In the genomic region with DNA sequence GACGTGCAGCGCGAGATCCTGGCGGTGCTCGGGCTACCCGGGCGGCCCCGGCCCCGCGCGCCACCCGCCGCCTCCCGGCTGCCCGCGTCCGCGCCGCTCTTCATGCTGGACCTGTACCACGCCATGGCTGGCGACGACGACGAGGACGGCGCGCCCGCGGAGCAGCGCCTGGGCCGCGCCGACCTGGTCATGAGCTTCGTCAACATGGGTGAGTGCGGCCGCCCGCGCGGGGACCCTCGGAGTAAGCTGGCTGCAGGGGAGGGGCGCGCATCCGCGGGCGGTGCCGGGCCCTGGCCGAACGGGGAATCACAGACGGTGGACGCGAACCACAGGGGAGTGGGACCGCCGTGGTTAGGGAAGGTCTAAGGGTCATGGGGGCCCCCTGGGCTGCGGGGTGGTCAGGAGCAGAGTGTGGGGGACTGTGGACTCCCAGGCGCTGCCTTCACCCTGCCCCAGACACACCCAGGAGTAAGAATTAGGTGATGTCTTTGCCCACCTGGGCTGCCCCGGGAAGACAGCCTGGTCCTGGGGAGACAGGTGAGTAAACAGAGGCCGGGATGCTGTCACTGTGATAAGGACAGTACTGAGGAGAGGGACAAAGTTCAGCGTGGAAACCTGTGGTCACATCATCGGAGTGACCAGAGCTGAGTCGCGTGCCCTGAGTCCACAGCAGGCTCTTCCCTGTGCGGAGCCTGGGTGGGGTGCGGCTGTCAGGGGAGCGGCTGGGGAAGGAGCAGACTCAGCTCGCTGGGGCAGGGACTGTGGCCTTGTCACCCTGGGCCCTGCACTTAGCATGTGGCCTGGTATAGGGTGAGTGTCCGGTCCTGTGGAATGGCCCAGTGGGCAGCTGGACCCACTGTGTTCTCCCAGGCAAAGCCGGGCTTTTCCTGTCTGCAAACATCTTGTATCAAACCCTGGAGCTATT, we compare ENCODE assay signal across 11 cellular contexts. TPM values are rescaled to one million over a fixed set of nuclear protein-coding genes. Genes with fewer than 3 reads are reported as not detected.
DNase-seq lines count a peak whose midpoint lies in the region; ATAC-seq and TF ChIP-seq lines count a peak whose summit lies in the region.
"Not testable (repeated sequence)": the region's sequence is repeated elsewhere in the genome, so short reads cannot be mapped to it uniquely, and the experiment has no call there.
"Had no signal": no experiment of that assay in that cellular context is flagged by ENCODE, and none has a peak within 500 bp of the region (broad histone marks: within the 10 kb centered on the region; RNA-seq: fewer than 3 reads in every experiment).

No MANE protein-coding gene starts in this region.

- not testable (repeated sequence) for H3K27ac ChIP-seq in BLaER1 treated with 17β-estradiol and CSF1 and Interleukin-3, amounts not matched to agents 10 nM and 100 nM; HCT116 (ENCODE audit: low read depth, low read length); RWPE2 (ENCODE audit: poor library complexity, severe bottlenecking)

- BruUV-seq in HCT116 (replicated peaks; lab: Mats Ljungman, UMichigan) = TSS peak; percentile 21

- not testable (repeated sequence) for H3K9me3 Mint-ChIP-seq in activated T-cell treated with anti-CD3 and anti-CD28 coated beads, Interleukin-2, amount 50 U/mL, for 4 hours; central memory CD8-positive, alpha-beta T cell; nephron progenitor cell; stimulated activated naive CD8-positive, alpha-beta T cell treated with anti-CD3 and anti-CD28 coated beads, Interleukin-15, amount 100 ng/mL, for 72 hours

- peaks cover 22% of the 10 kb centered on the region for H3K27me3 Mint-ChIP-seq in activated T-cell treated with anti-CD3 and anti-CD28 coated beads, Interleukin-2, amount 50 U/mL, for 4 hours (ENCODE audit: low read depth)
- H3K27me3 Mint-ChIP-seq in central memory CD8-positive, alpha-beta T cell = peaks cover 22% of the 10 kb centered on the region
- H3K27me3 Mint-ChIP-seq in nephron progenitor cell (ENCODE audit: low read depth, poor library complexity) = peaks cover 66% of the 10 kb centered on the region
- peaks cover 57% of the 10 kb centered on the region for H3K27me3 Mint-ChIP-seq in stimulated activated naive CD8-positive, alpha-beta T cell treated with anti-CD3 and anti-CD28 coated beads, Interleukin-15, amount 100 ng/mL, for 72 hours

- intact Hi-C loops in HCT116 (cut with micrococcal nuclease) = not testable (repeated sequence)

- H3K36me3 Mint-ChIP-seq in activated T-cell treated with anti-CD3 and anti-CD28 coated beads, Interleukin-2, amount 50 U/mL, for 4 hours (ENCODE audit: insufficient read depth); central memory CD8-positive, alpha-beta T cell (ENCODE audit: insufficient read depth); nephron progenitor cell (ENCODE audit: low read depth): not testable (repeated sequence)

- RAD21 ChIA-PET in HCT116 (lab: Charles Lee; ENCODE audit: low non-redundant PET in 1 of 2, low total read pairs in 2 of 2, uncharacterized antibody in 2 of 2, unreplicated experiment in 2 of 2) = not testable (repeated sequence)

- not testable (repeated sequence) for H3K9me2 ChIP-seq in HCT116 (ENCODE audit: insufficient read depth)

- not testable (repeated sequence) for H2AFZ ChIP-seq in HCT116 (ENCODE audit: low read depth, low read length, poor library complexity, severe bottlenecking)

- TF ChIP-seq POLR2A in HCT116 (IDR thresholded peaks at IDR 0.05; ENCODE audit: borderline replicate concordance, extremely low read depth, insufficient read depth, insufficient read length) = not testable (repeated sequence)

- H3K4me1 Mint-ChIP-seq in activated T-cell treated with anti-CD3 and anti-CD28 coated beads, Interleukin-2, amount 50 U/mL, for 4 hours (ENCODE audit: low read depth); central memory CD8-positive, alpha-beta T cell; nephron progenitor cell: not testable (repeated sequence)
- H3K4me1 Mint-ChIP-seq in stimulated activated naive CD8-positive, alpha-beta T cell treated with anti-CD3 and anti-CD28 coated beads, Interleukin-15, amount 100 ng/mL, for 72 hours = peaks cover 24% of the 10 kb centered on the region

- peaks cover 38 to 45% (median 42%) of the 10 kb centered on the region in 11 experiments for H3K27me3 ChIP-seq in BLaER1 treated with 17β-estradiol and CSF1 and Interleukin-3, amounts not matched to agents 10 nM and 100 nM
- not testable (repeated sequence) for H3K27me3 ChIP-seq in HCT116 (ENCODE audit: insufficient read depth, low read length); RWPE2 (ENCODE audit: insufficient read depth, poor library complexity, severe bottlenecking)

- peaks cover 0 to 55% (median 25%) of the 10 kb centered on the region in 11 experiments; a peak in 18 of 22 replicates for H4K20me1 ChIP-seq in BLaER1 treated with 17β-estradiol and CSF1 and Interleukin-3, amounts not matched to agents 10 nM and 100 nM
- not testable (repeated sequence) for H4K20me1 ChIP-seq in HCT116 (ENCODE audit: insufficient read depth)

- POLR2A ChIA-PET in HCT116 (lab: Charles Lee) = interaction anchor here (0.8 kb wide), 1 partner anchor 25 kb away, joined by 3 read pairs; no protein-coding TSS in a partner anchor

- peaks cover 31 to 52% (median 35%) of the 10 kb centered on the region in 10 experiments for H3K4me1 ChIP-seq in BLaER1 treated with 17β-estradiol and CSF1 and Interleukin-3, amounts not matched to agents 10 nM and 100 nM
- peaks cover 0 to 13% of the 10 kb centered on the region in 2 experiments; a peak in 3 of 4 replicates for H3K4me1 ChIP-seq in HCT116 (ENCODE audit: control insufficient read depth in 1 of 2, insufficient read depth in 2 of 2, low read length in 2 of 2)
- not testable (repeated sequence) for H3K4me1 ChIP-seq in RWPE2 (ENCODE audit: insufficient read depth, poor library complexity, severe bottlenecking)

- not testable (repeated sequence) for TF ChIP-seq RAD21 in HCT116 (IDR thresholded peaks at IDR 0.05; ENCODE audit: low read depth)

- not testable (repeated sequence) for DNase-seq in HCT116 (ENCODE audit: low read depth, low spot score); RWPE2 (ENCODE audit: low spot score); activated T-cell treated with anti-CD3 and anti-CD28 coated beads, Interleukin-2, amount 50 U/mL, for 4 hours; central memory CD8-positive, alpha-beta T cell (ENCODE audit: low spot score in 2 of 2); stimulated activated naive CD8-positive, alpha-beta T cell treated with anti-CD3 and anti-CD28 coated beads, Interleukin-15, amount 100 ng/mL, for 72 hours
- peak; percentile 32 for DNase-seq in islet precursor cell
- DNase-seq in nephron progenitor cell = peak; percentile 38

- H3K4me2 ChIP-seq in BLaER1 treated with 17β-estradiol and CSF1 and Interleukin-3, amounts not matched to agents 10 nM and 100 nM = peak overlapping the region; percentile 88 to 99 (median 95)
- H3K4me2 ChIP-seq in HCT116 (ENCODE audit: low read length) = not testable (repeated sequence)

- peak overlapping the region; percentile 58 to 74 (median 64) for H3K4me3 ChIP-seq in BLaER1 treated with 17β-estradiol and CSF1 and Interleukin-3, amounts not matched to agents 10 nM and 100 nM
- H3K4me3 ChIP-seq in HCT116 (replicated peaks in 1 of 2; ENCODE audit: low read depth in 1 of 2, low read length in 2 of 2) = not testable (repeated sequence)
- peak overlapping the region; percentile 29 for H3K4me3 ChIP-seq in RWPE2 (ENCODE audit: severe bottlenecking)

- not testable (repeated sequence) for TF ChIP-seq CTCF in HCT116 (IDR thresholded peaks at IDR 0.05 in 2 of 3, conservative IDR thresholded peaks at IDR 0.05 in 1 of 3; ENCODE audit: borderline replicate concordance in 1 of 3, insufficient read depth in 1 of 3, low read depth in 2 of 3, low read length in 2 of 3); RWPE2 (IDR thresholded peaks at IDR 0.05; ENCODE audit: poor library complexity, severe bottlenecking); nephron progenitor cell (IDR thresholded peaks at IDR 0.05)

- ATAC-seq in HCT116; RWPE2 (ENCODE audit: low read depth); central memory CD8-positive, alpha-beta T cell (replicated peaks; ENCODE audit: extremely low read depth, poor library complexity, severe bottlenecking): not testable (repeated sequence)
- peak in 1 of 2 donors; percentile 4 for ATAC-seq in activated T-cell treated with anti-CD3 and anti-CD28 coated beads, Interleukin-2, amount 50 U/mL, for 4 hours
- ATAC-seq in stimulated activated naive CD8-positive, alpha-beta T cell treated with anti-CD3 and anti-CD28 coated beads, Interleukin-15, amount 100 ng/mL, for 72 hours = peak; percentile 16

- H3K4me3 Mint-ChIP-seq in activated T-cell treated with anti-CD3 and anti-CD28 coated beads, Interleukin-2, amount 50 U/mL, for 4 hours = peak overlapping the region; percentile 65
- H3K4me3 Mint-ChIP-seq in central memory CD8-positive, alpha-beta T cell = peak overlapping the region; percentile 56
- H3K4me3 Mint-ChIP-seq in nephron progenitor cell = peak overlapping the region; percentile 60
- peak overlapping the region; percentile 53 to 74 for H3K4me3 Mint-ChIP-seq in stimulated activated naive CD8-positive, alpha-beta T cell treated with anti-CD3 and anti-CD28 coated beads, Interleukin-15, amount 100 ng/mL, for 72 hours

- CTCF ChIA-PET in HCT116 (lab: Charles Lee) = not testable (repeated sequence)

- H3K36me3 ChIP-seq in BLaER1 treated with 17β-estradiol and CSF1 and Interleukin-3, amounts not matched to agents 10 nM and 100 nM = peaks cover 2 to 12% (median 9%) of the 10 kb centered on the region in 11 experiments; a peak in 17 of 22 replicates
- H3K36me3 ChIP-seq in HCT116 (ENCODE audit: control insufficient read depth in 1 of 2, insufficient read depth in 2 of 2, low read length in 2 of 2); RWPE2 (ENCODE audit: low read depth): not testable (repeated sequence)

- H3K9ac ChIP-seq in BLaER1 treated with 17β-estradiol and CSF1 and Interleukin-3, amounts not matched to agents 10 nM and 100 nM = peak overlapping the region in 4 of 11 experiments; percentile 59 to 73 (median 64); a peak in 6 of 22 replicates
- H3K9ac ChIP-seq in HCT116 (ENCODE audit: low read length) = not testable (repeated sequence)

- not testable (repeated sequence) for H3K9me3 ChIP-seq in BLaER1 treated with 17β-estradiol and CSF1 and Interleukin-3, amounts not matched to agents 10 nM and 100 nM (replicated peaks in 1 of 11); HCT116 (ENCODE audit: control insufficient read depth in 1 of 2, insufficient read depth in 1 of 2, low read depth in 1 of 2, low read length in 2 of 2); RWPE2 (ENCODE audit: severe bottlenecking)

- not testable (repeated sequence) for H3K27ac Mint-ChIP-seq in central memory CD8-positive, alpha-beta T cell (ENCODE audit: low read depth); nephron progenitor cell; stimulated activated naive CD8-positive, alpha-beta T cell treated with anti-CD3 and anti-CD28 coated beads, Interleukin-15, amount 100 ng/mL, for 72 hours

- H3K79me2 ChIP-seq in HCT116 (ENCODE audit: insufficient read depth, low read length) = not testable (repeated sequence)

RNA-seq across cellular contexts. Expression of a gene that starts 0.9 kb away (rescaled TPM):
- total RNA-seq in HCT116 (2021; ENCODE audit: unreplicated experiment) = 4.1 TPM
- 1.8 and 2.6 TPM in 2 replicates for polyA plus RNA-seq in HCT116 (2012)
- under 1 TPM in 2 of 3 donors, not detected in 1; 0.21 to 0.27 TPM for total RNA-seq in activated T-cell treated with anti-CD3 and anti-CD28 coated beads, Interleukin-2, amount 50 U/mL, for 4 hours
- total RNA-seq: aorta, Daoy, LHCN-M2 had no signal
- polyA plus RNA-seq: aorta had no signal
